Comparison of ENCODE assay signal across 9 cellular contexts in the genomic region with DNA sequence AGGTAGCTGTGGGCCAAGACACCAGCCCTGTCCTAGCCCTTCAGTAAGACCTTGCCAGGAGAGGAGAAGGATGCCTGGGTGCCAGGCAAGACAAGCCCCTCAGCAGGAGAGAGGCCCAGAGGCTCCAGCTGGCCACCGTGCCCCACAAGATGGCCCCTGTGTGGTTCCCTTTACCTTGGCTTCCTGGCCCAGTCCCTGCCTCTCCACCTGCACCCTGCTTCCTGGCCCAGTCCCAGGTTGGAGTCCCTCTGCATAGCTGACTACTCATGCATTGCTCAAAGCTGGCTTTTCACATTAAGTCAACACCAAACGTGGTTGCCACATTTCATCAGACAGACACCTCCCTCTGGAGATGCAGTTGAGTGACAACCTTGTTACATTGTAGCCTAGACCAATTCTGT. TPM values are rescaled to one million over a fixed set of nuclear protein-coding genes. Genes with fewer than 3 reads are reported as not detected.
DNase-seq lines count a peak whose midpoint lies in the region; ATAC-seq and TF ChIP-seq lines count a peak whose summit lies in the region.
"Had no signal": no experiment of that assay in that cellular context is flagged by ENCODE, and none has a peak within 500 bp of the region (broad histone marks: within the 10 kb centered on the region; RNA-seq: fewer than 3 reads in every experiment).

No MANE protein-coding gene starts in this region.

- H3K27me3 ChIP-seq in spleen (replicated peaks in 1 of 7) = peaks cover 0 to 31% (median 22%) of the 10 kb centered on the region in 7 donors

- no peaks in the 10 kb centered on the region for H3K9me3 Mint-ChIP-seq in activated T-cell treated with anti-CD3 and anti-CD28 coated beads, Interleukin-2, amount 50 U/mL, for 72 hours
- H3K9me3 Mint-ChIP-seq in activated T-cell treated with anti-CD3 and anti-CD28 coated beads, Interleukin-2, amount 50 U/mL, for 4 hours = no peaks in the 10 kb centered on the region
- H3K9me3 Mint-ChIP-seq in endothelial cell (ENCODE audit: unreplicated experiment) = no peaks in the 10 kb centered on the region

- peak; percentile 45 to 55 for ATAC-seq in activated T-cell treated with anti-CD3 and anti-CD28 coated beads, Interleukin-2, amount 50 U/mL, for 72 hours (replicated peaks in 1 of 2)
- ATAC-seq in activated T-cell treated with anti-CD3 and anti-CD28 coated beads, Interleukin-2, amount 50 U/mL, for 4 hours = no peak
- ATAC-seq in HG02852 (IDR thresholded peaks at IDR 0.05; ENCODE audit: unreplicated experiment) = no peak

- no peak for TF ChIP-seq POLR2A in spleen (IDR thresholded peaks at IDR 0.05)

- peak overlapping the region in 3 of 8 donors; percentile 31 to 93 (median 87) for H3K27ac ChIP-seq in spleen

- H3K9me3 ChIP-seq in spleen = peaks cover 0 to 5% (median 0%) of the 10 kb centered on the region in 8 donors

- peak overlapping the region in 1 of 2 donors; percentile 36 for H3K4me3 Mint-ChIP-seq in activated T-cell treated with anti-CD3 and anti-CD28 coated beads, Interleukin-2, amount 50 U/mL, for 72 hours
- no peak overlapping the region for H3K4me3 Mint-ChIP-seq in activated T-cell treated with anti-CD3 and anti-CD28 coated beads, Interleukin-2, amount 50 U/mL, for 4 hours
- peak overlapping the region; percentile 31 for H3K4me3 Mint-ChIP-seq in endothelial cell (ENCODE audit: unreplicated experiment)

- H3K36me3 Mint-ChIP-seq in activated T-cell treated with anti-CD3 and anti-CD28 coated beads, Interleukin-2, amount 50 U/mL, for 72 hours (ENCODE audit: insufficient read depth in 2 of 2) = peaks cover 3 to 6% of the 10 kb centered on the region in 2 donors
- peaks cover 2% of the 10 kb centered on the region for H3K36me3 Mint-ChIP-seq in activated T-cell treated with anti-CD3 and anti-CD28 coated beads, Interleukin-2, amount 50 U/mL, for 4 hours (ENCODE audit: insufficient read depth)
- H3K36me3 Mint-ChIP-seq in endothelial cell (ENCODE audit: low read depth, unreplicated experiment) = peaks cover 9% of the 10 kb centered on the region

- H3K4me1 Mint-ChIP-seq in activated T-cell treated with anti-CD3 and anti-CD28 coated beads, Interleukin-2, amount 50 U/mL, for 72 hours (ENCODE audit: low read depth) = peaks cover 33% of the 10 kb centered on the region
- H3K4me1 Mint-ChIP-seq in activated T-cell treated with anti-CD3 and anti-CD28 coated beads, Interleukin-2, amount 50 U/mL, for 4 hours (ENCODE audit: low read depth) = peaks cover 23% of the 10 kb centered on the region
- H3K4me1 Mint-ChIP-seq in endothelial cell (ENCODE audit: unreplicated experiment) = peaks cover 4% of the 10 kb centered on the region

- H3K27me3 Mint-ChIP-seq in activated T-cell treated with anti-CD3 and anti-CD28 coated beads, Interleukin-2, amount 50 U/mL, for 72 hours (ENCODE audit: low read depth) = peaks cover 3% of the 10 kb centered on the region
- H3K27me3 Mint-ChIP-seq in activated T-cell treated with anti-CD3 and anti-CD28 coated beads, Interleukin-2, amount 50 U/mL, for 4 hours (ENCODE audit: low read depth) = peaks cover 7% of the 10 kb centered on the region
- peaks cover 13% of the 10 kb centered on the region for H3K27me3 Mint-ChIP-seq in endothelial cell (ENCODE audit: unreplicated experiment)

- TF ChIP-seq CTCF in endothelial cell (IDR thresholded peaks at IDR 0.05; ENCODE audit: unreplicated experiment) = no peak
- no peak for TF ChIP-seq CTCF in spleen (IDR thresholded peaks at IDR 0.05 in 8 of 11, conservative IDR thresholded peaks at IDR 0.05 in 3 of 11)

- DNase-seq in activated T-cell treated with anti-CD3 and anti-CD28 coated beads, Interleukin-2, amount 50 U/mL, for 72 hours = peak; percentile 74 to 75
- DNase-seq in activated T-cell treated with anti-CD3 and anti-CD28 coated beads, Interleukin-2, amount 50 U/mL, for 4 hours = no peak
- DNase-seq in NCI-H2196 treated with DMSO at 0.1 percent for 48 hours (lab: John Stamatoyannopoulos, UW; ENCODE audit: unreplicated experiment) (peak; percentile 30), endothelial cell (ENCODE audit: low spot score) (no peak), spleen (peak; percentile 78), NCI-H1694 treated with DMSO at 0.1 percent for 48 hours (lab: John Stamatoyannopoulos, UW) (no peak), NCI-H187 (lab: John Stamatoyannopoulos, UW) (no peak)
- DNase-seq: SW 1271 had no signal

- 51 to 68% (median 56%) methylated on average over 2 of the region's 2 CpGs for WGBS in spleen, 5 donors

- peaks cover 11 to 45% (median 30%) of the 10 kb centered on the region in 6 donors for H3K4me1 ChIP-seq in spleen

- peak overlapping the region; percentile 23 for H3K27ac Mint-ChIP-seq in activated T-cell treated with anti-CD3 and anti-CD28 coated beads, Interleukin-2, amount 50 U/mL, for 72 hours
- peak overlapping the region; percentile 64 for H3K27ac Mint-ChIP-seq in endothelial cell (ENCODE audit: unreplicated experiment)

- intact Hi-C loops in spleen (cut with DNase I; ENCODE audit: low total_unique reads) = no loop called here

- no peak overlapping the region for H3K4me3 ChIP-seq in spleen

- H3K36me3 ChIP-seq in spleen = peaks cover 0 to 27% (median 21%) of the 10 kb centered on the region in 6 donors

RNA-seq across cellular contexts. Expression of a gene that starts 4.0 kb away (rescaled TPM):
- total RNA-seq in activated T-cell treated with anti-CD3 and anti-CD28 coated beads, Interleukin-2, amount 50 U/mL, for 72 hours = 10 to 100 TPM; 38.6 to 50.9 TPM
- total RNA-seq in activated T-cell treated with anti-CD3 and anti-CD28 coated beads, Interleukin-2, amount 50 U/mL, for 4 hours = 1 to 10 TPM; 2.7 to 4.3 (median 3.5) TPM
- total RNA-seq in endothelial cell (ENCODE audit: unreplicated experiment) = 0.82 TPM
- 10 to 100 TPM in 1 of 7 donors, 1 to 10 TPM in 5, under 1 TPM in 1; 0.85 to 11.4 (median 2.6) TPM for total RNA-seq in spleen
- 1 to 10 TPM; 1.8 to 3.0 (median 3.0) TPM for polyA plus RNA-seq in spleen

RNA-seq across cellular contexts. Expression of a gene that starts 9.7 kb away (rescaled TPM):
- 10 to 100 TPM; 41.4 to 49.3 TPM for total RNA-seq in activated T-cell treated with anti-CD3 and anti-CD28 coated beads, Interleukin-2, amount 50 U/mL, for 72 hours
- 10 to 100 TPM; 34.9 to 50.0 (median 47.2) TPM for total RNA-seq in activated T-cell treated with anti-CD3 and anti-CD28 coated beads, Interleukin-2, amount 50 U/mL, for 4 hours
- total RNA-seq in endothelial cell (ENCODE audit: unreplicated experiment) (30.0 TPM), spleen (10 to 100 TPM in 6 of 7 donors, 1 to 10 TPM in 1; 9.6 to 23.3 (median 20.5) TPM)
- 10 to 100 TPM; 28.5 to 36.0 (median 34.9) TPM for polyA plus RNA-seq in spleen

RNA-seq across cellular contexts. Expression of a gene that starts 12.5 kb away (rescaled TPM):
- 1 to 10 TPM in 1 of 2 donors, not detected in 1; 1.8 TPM for total RNA-seq in activated T-cell treated with anti-CD3 and anti-CD28 coated beads, Interleukin-2, amount 50 U/mL, for 72 hours
- total RNA-seq in activated T-cell treated with anti-CD3 and anti-CD28 coated beads, Interleukin-2, amount 50 U/mL, for 4 hours = under 1 TPM in 1 of 3 donors, not detected in 2; 0.35 TPM
- 0.23 TPM for total RNA-seq in endothelial cell (ENCODE audit: unreplicated experiment)
- 1 to 10 TPM in 1 of 7 donors, under 1 TPM in 2, not detected in 4; 0.30 to 1.4 (median 0.49) TPM for total RNA-seq in spleen
- polyA plus RNA-seq in spleen = 1 to 10 TPM in 1 of 3 donors, under 1 TPM in 2; 0.68 to 1.3 (median 0.96) TPM

RNA-seq across cellular contexts. Expression of a gene that starts 15.9 kb away (rescaled TPM):
- 100 to 1,000 TPM in 1 of 2 donors, 10 to 100 TPM in 1; 87.1 to 110 TPM for total RNA-seq in activated T-cell treated with anti-CD3 and anti-CD28 coated beads, Interleukin-2, amount 50 U/mL, for 72 hours
- total RNA-seq in activated T-cell treated with anti-CD3 and anti-CD28 coated beads, Interleukin-2, amount 50 U/mL, for 4 hours = 100 to 1,000 TPM; 118 to 127 (median 126) TPM
- total RNA-seq in endothelial cell (ENCODE audit: unreplicated experiment) (34.4 TPM), spleen (10 to 100 TPM; 34.6 to 56.2 (median 47.2) TPM)
- 10 to 100 TPM; 21.8 to 45.5 (median 29.0) TPM for polyA plus RNA-seq in spleen

RNA-seq across cellular contexts. Expression of a gene that starts 21.9 kb away (rescaled TPM):
- total RNA-seq in activated T-cell treated with anti-CD3 and anti-CD28 coated beads, Interleukin-2, amount 50 U/mL, for 72 hours = 10 to 100 TPM; 22.6 to 24.4 TPM
- 100 to 1,000 TPM; 146 to 159 (median 156) TPM for total RNA-seq in activated T-cell treated with anti-CD3 and anti-CD28 coated beads, Interleukin-2, amount 50 U/mL, for 4 hours
- 25.0 TPM for total RNA-seq in endothelial cell (ENCODE audit: unreplicated experiment)
- 10 to 100 TPM; 20.6 to 33.0 (median 27.0) TPM for total RNA-seq in spleen
- polyA plus RNA-seq in spleen = 10 to 100 TPM; 40.6 to 54.2 (median 46.8) TPM

Comparison
In these comparisons a context has a peak if more than half of its experiments do, and no peak if none do; other contexts are left out.
1. ATAC-seq: peak in activated T-cell treated with anti-CD3 and anti-CD28 coated beads, Interleukin-2, amount 50 U/mL, for 72 hours (2 of 2); none in activated T-cell treated with anti-CD3 and anti-CD28 coated beads, Interleukin-2, amount 50 U/mL, for 4 hours (0 of 2) and HG02852 (single experiment).
2. DNase-seq: peak in activated T-cell treated with anti-CD3 and anti-CD28 coated beads, Interleukin-2, amount 50 U/mL, for 72 hours (2 of 2), NCI-H2196 treated with DMSO at 0.1 percent for 48 hours (single experiment) and spleen (single experiment); none in activated T-cell treated with anti-CD3 and anti-CD28 coated beads, Interleukin-2, amount 50 U/mL, for 4 hours (single experiment), endothelial cell (single experiment), NCI-H1694 treated with DMSO at 0.1 percent for 48 hours (single experiment) and NCI-H187 (0 of 2).